Comparison of ENCODE assay signal across 8 cellular contexts in genomic region chr5:138336952-138337684, GRCh38.
A peak's percentile ranks its signal among the peaks of the same experiment; 100 is the strongest.
DNase-seq lines count a peak whose midpoint lies in the region; ATAC-seq lines count a peak whose summit lies in the region.

No MANE protein-coding gene starts in this region.

- ATAC-seq in GM19463 (IDR thresholded peaks at IDR 0.05; ENCODE audit: unreplicated experiment) = peak; percentile 8
- peak; percentile 20 for ATAC-seq in HG03521 (IDR thresholded peaks at IDR 0.05; ENCODE audit: unreplicated experiment)
- peak; percentile 22 for ATAC-seq in stimulated activated memory B cell treated with anti-CD40 and anti-IgM and Interleukin-4, amounts not matched to agents 10 μg/mL and 1 μg/mL and 100 μg/mL, for 72 hours

- no peaks in the 10 kb centered on the region for H3K9me3 Mint-ChIP-seq in stimulated activated memory B cell treated with anti-CD40 and anti-IgM and Interleukin-4, amounts not matched to agents 10 μg/mL and 1 μg/mL and 100 μg/mL, for 72 hours

- DNase-seq in DMS 273 treated with DMSO at 0.1 percent for 48 hours (lab: John Stamatoyannopoulos, UW) = peak; percentile 73
- DNase-seq in SHP77 (lab: John Stamatoyannopoulos, UW) = peak; percentile 80 to 88
- DNase-seq in kidney glomerular epithelial cell (lab: John Stamatoyannopoulos, UW) = peak; percentile 73
- no peak for DNase-seq in NCI-H524 treated with DMSO at 0.1 percent for 48 hours (lab: John Stamatoyannopoulos, UW)

- peak overlapping the region; percentile 100 for H3K27ac ChIP-seq in cingulate gyrus (ENCODE audit: low read depth, low read length)

- peak overlapping the region; percentile 98 for H3K27ac Mint-ChIP-seq in stimulated activated memory B cell treated with anti-CD40 and anti-IgM and Interleukin-4, amounts not matched to agents 10 μg/mL and 1 μg/mL and 100 μg/mL, for 72 hours

- peak overlapping the region; percentile 83 for H3K4me3 Mint-ChIP-seq in stimulated activated memory B cell treated with anti-CD40 and anti-IgM and Interleukin-4, amounts not matched to agents 10 μg/mL and 1 μg/mL and 100 μg/mL, for 72 hours

- no peaks in the 10 kb centered on the region for H3K27me3 Mint-ChIP-seq in stimulated activated memory B cell treated with anti-CD40 and anti-IgM and Interleukin-4, amounts not matched to agents 10 μg/mL and 1 μg/mL and 100 μg/mL, for 72 hours

- H3K36me3 Mint-ChIP-seq in stimulated activated memory B cell treated with anti-CD40 and anti-IgM and Interleukin-4, amounts not matched to agents 10 μg/mL and 1 μg/mL and 100 μg/mL, for 72 hours = peaks cover 11% of the 10 kb centered on the region

- H3K4me1 Mint-ChIP-seq in stimulated activated memory B cell treated with anti-CD40 and anti-IgM and Interleukin-4, amounts not matched to agents 10 μg/mL and 1 μg/mL and 100 μg/mL, for 72 hours = peaks cover 45% of the 10 kb centered on the region
